8 cellular contexts compared by ENCODE assay signal in genomic region chr6:43076928-43077809, GRCh38. TPM values are rescaled to one million over a fixed set of nuclear protein-coding genes. Genes with fewer than 3 reads are reported as not detected.
DNase-seq lines count a peak whose midpoint lies in the region; ATAC-seq and TF ChIP-seq lines count a peak whose summit lies in the region.

No MANE protein-coding gene starts in this region.

- H3K9me3 ChIP-seq in mammary epithelial cell (replicated peaks; ENCODE audit: insufficient read depth, low read length) = no peaks in the 10 kb centered on the region
- H3K9me3 ChIP-seq in right lobe of liver = no peaks in the 10 kb centered on the region
- H3K9me3 ChIP-seq in transverse colon = no peaks in the 10 kb centered on the region

- BruUV-seq in mammary epithelial cell (replicated peaks; lab: Mats Ljungman, UMichigan) = TSS peak; percentile 65

- CTCF ChIA-PET in mammary epithelial cell (lab: Charles Lee; ENCODE audit: low non-redundant PET) = no interaction called here

- dilution Hi-C loops in mammary epithelial cell (cut with HindIII; ENCODE audit: low sequenced_read_pairs) = no loop called here

- no peaks in the 10 kb centered on the region for H3K27me3 ChIP-seq in mammary epithelial cell (ENCODE audit: insufficient read depth, low read length)
- H3K27me3 ChIP-seq in right lobe of liver = no peaks in the 10 kb centered on the region
- H3K27me3 ChIP-seq in transverse colon = peaks cover 13% of the 10 kb centered on the region

- H3K4me1 ChIP-seq in mammary epithelial cell (ENCODE audit: insufficient read depth, low read length) = peaks cover 17% of the 10 kb centered on the region
- peaks cover 0 to 5% (median under 1%) of the 10 kb centered on the region in 4 donors for H3K4me1 ChIP-seq in right lobe of liver
- H3K4me1 ChIP-seq in transverse colon = peaks cover 0 to 17% (median 10%) of the 10 kb centered on the region in 4 donors

- DNase-seq in EH (ENCODE audit: low read depth) (peak; percentile 67), NCI-H1694 treated with DMSO at 0.1 percent for 48 hours (lab: John Stamatoyannopoulos, UW) (peak; percentile 15), mammary epithelial cell (peak; percentile 67), right lobe of liver (no peak), transverse colon (no peak), epidermal melanocyte (ENCODE audit: insufficient read length, low spot score) (no peak), putamen (ENCODE audit: low spot score) (no peak)

- TF ChIP-seq POLR2A in right lobe of liver (IDR thresholded peaks at IDR 0.05) = no peak
- TF ChIP-seq POLR2A in transverse colon (IDR thresholded peaks at IDR 0.05) = no peak

- WGBS in mammary epithelial cell (ENCODE audit: low coverage, missing lambda C conversion rate) = 1% methylated on average over 25 of the region's 40 CpGs
- WGBS in right lobe of liver (ENCODE audit: insufficient coverage, low coverage, low lambda C conversion rate, missing lambda C conversion rate) = 28% methylated on average over 27 of the region's 40 CpGs
- WGBS in transverse colon (ENCODE audit: low coverage in 1 of 2), 2 donors = 0 to 8% methylated on average over 4 to 40 of the region's 40 CpGs

- H4K20me1 ChIP-seq in mammary epithelial cell (ENCODE audit: insufficient read depth, low read length) = no peaks in the 10 kb centered on the region

- H3K79me2 ChIP-seq in mammary epithelial cell (ENCODE audit: insufficient read depth, low read length) = peaks cover 59% of the 10 kb centered on the region

- TF ChIP-seq CTCF in mammary epithelial cell (conservative IDR thresholded peaks at IDR 0.05 in 1 of 2, IDR thresholded peaks at IDR 0.05 in 1 of 2; ENCODE audit: extremely low read depth in 1 of 2, insufficient read depth in 1 of 2, low read depth in 1 of 2, low read length in 2 of 2) = no peak
- no peak for TF ChIP-seq CTCF in right lobe of liver (IDR thresholded peaks at IDR 0.05)
- TF ChIP-seq CTCF in transverse colon (IDR thresholded peaks at IDR 0.05) = no peak

- H3K36me3 ChIP-seq in mammary epithelial cell (ENCODE audit: insufficient read depth, low read length) (no peaks in the 10 kb centered on the region), right lobe of liver (peaks cover 0 to 19% (median 7%) of the 10 kb centered on the region in 4 donors), transverse colon (peaks cover 0 to 14% (median 0%) of the 10 kb centered on the region in 4 donors)

- H3K9ac ChIP-seq in mammary epithelial cell (ENCODE audit: insufficient read depth, low read length) = peak overlapping the region; percentile 91

- no peak for TF ChIP-seq EP300 in transverse colon (IDR thresholded peaks at IDR 0.05; ENCODE audit: low read depth)

- ATAC-seq in right lobe of liver (no peak), GM21528 (IDR thresholded peaks at IDR 0.05; ENCODE audit: low FRiP score, unreplicated experiment) (no peak)

- peak overlapping the region; percentile 89 for H2AFZ ChIP-seq in mammary epithelial cell (ENCODE audit: low read depth, low read length)

- H3K27ac ChIP-seq in mammary epithelial cell (ENCODE audit: insufficient read depth, low read depth, low read length) (peak overlapping the region; percentile 75), right lobe of liver (no peak overlapping the region), transverse colon (peak overlapping the region; percentile 48 to 69 (median 49))

- intact Hi-C loops in mammary epithelial cell (cut with micrococcal nuclease) (loop anchor here (1.0 to 2.0 kb wide), 3 partner anchors 12 to 66 kb away; no protein-coding TSS in a partner anchor), right lobe of liver (cut with DNase I) (no loop called here), transverse colon (cut with DNase I; ENCODE audit: low total_unique reads) (loop anchor here (5.0 kb wide), 1 partner anchor 65 kb away; no protein-coding TSS in a partner anchor)

- H3K4me3 ChIP-seq in mammary epithelial cell (replicated peaks in 1 of 3; ENCODE audit: insufficient read depth in 1 of 3, low read depth in 2 of 3, low read length in 3 of 3) = peak overlapping the region; percentile 92 to 94 (median 94)
- peak overlapping the region; percentile 32 to 47 (median 38) for H3K4me3 ChIP-seq in right lobe of liver
- H3K4me3 ChIP-seq in transverse colon = peak overlapping the region; percentile 25 to 60 (median 46)

- in situ Hi-C loops in mammary epithelial cell (cut with MboI; ENCODE audit: low sequenced_read_pairs in 2 of 2) = loop anchor here (5.0 kb wide), 2 partner anchors 45 to 50 kb away; no protein-coding TSS in a partner anchor
- in situ Hi-C loops in transverse colon (cut with MboI; ENCODE audit: low pct_ligation_motif_present in 1 of 4, low pct_unique_long_range_greater_than_20kb in 1 of 4, low sequenced_read_pairs in 3 of 4) = no loop called here

- peak overlapping the region; percentile 90 for H3K4me2 ChIP-seq in mammary epithelial cell (ENCODE audit: insufficient read depth, low read depth, low read length)

RNA-seq across cellular contexts. Expression of gene PTK7, which starts 1.1 kb away (rescaled TPM):
- 100 to 1,000 TPM; 141 to 277 TPM for total RNA-seq in mammary epithelial cell
- polyA plus RNA-seq in mammary epithelial cell = 124 TPM
- 118 TPM for polyA minus RNA-seq in mammary epithelial cell
- total RNA-seq in right lobe of liver = 1 to 10 TPM in 3 of 6 experiments, under 1 TPM in 3; 0.55 to 1.8 (median 0.99) TPM
- total RNA-seq in transverse colon = 10 to 100 TPM in 1 of 4 donors, 1 to 10 TPM in 3; 2.2 to 34.6 (median 6.0) TPM

RNA-seq across cellular contexts. Expression of gene KLC4, which starts 17.7 kb away (rescaled TPM):
- total RNA-seq in mammary epithelial cell = 10 to 100 TPM; 17.5 to 20.2 TPM
- 9.3 TPM for polyA plus RNA-seq in mammary epithelial cell
- 1.9 TPM for polyA minus RNA-seq in mammary epithelial cell
- 100 to 1,000 TPM in 1 of 6 experiments, 10 to 100 TPM in 5; 45.8 to 134 (median 65.0) TPM for total RNA-seq in right lobe of liver
- 100 to 1,000 TPM in 3 of 4 donors, 10 to 100 TPM in 1; 91.9 to 296 (median 159) TPM for total RNA-seq in transverse colon

RNA-seq across cellular contexts. Expression of gene MRPL2, which starts 17.9 kb away (rescaled TPM):
- 10 to 100 TPM; 13.3 to 75.2 TPM for total RNA-seq in mammary epithelial cell
- polyA plus RNA-seq in mammary epithelial cell = 41.3 TPM
- polyA minus RNA-seq in mammary epithelial cell = 26.7 TPM
- 10 to 100 TPM; 41.6 to 63.1 (median 60.4) TPM for total RNA-seq in right lobe of liver
- 10 to 100 TPM in 3 of 4 donors, 1 to 10 TPM in 1; 5.8 to 54.2 (median 34.3) TPM for total RNA-seq in transverse colon

RNA-seq across cellular contexts. Expression of gene CUL7, which starts 23.5 kb away (rescaled TPM):
- total RNA-seq in mammary epithelial cell (10 to 100 TPM; 21.5 to 31.5 TPM), right lobe of liver (10 to 100 TPM in 1 of 6 experiments, 1 to 10 TPM in 5; 6.5 to 12.7 (median 8.8) TPM), transverse colon (10 to 100 TPM; 13.0 to 29.3 (median 15.7) TPM)
- polyA plus RNA-seq in mammary epithelial cell = 11.2 TPM
- polyA minus RNA-seq in mammary epithelial cell = 29.0 TPM

RNA-seq across cellular contexts. Expression of gene RRP36, which starts 55.7 kb away (rescaled TPM):
- 10 to 100 TPM; 61.0 to 85.0 TPM for total RNA-seq in mammary epithelial cell
- 82.8 TPM for polyA plus RNA-seq in mammary epithelial cell
- 40.5 TPM for polyA minus RNA-seq in mammary epithelial cell
- total RNA-seq in right lobe of liver = 10 to 100 TPM; 21.8 to 45.0 (median 23.3) TPM
- total RNA-seq in transverse colon = 100 to 1,000 TPM in 1 of 4 donors, 10 to 100 TPM in 3; 32.2 to 200 (median 40.5) TPM

Comparison
In these comparisons a context has a peak if more than half of its experiments do, and no peak if none do; other contexts are left out.
1. DNase-seq: peak in EH (single experiment), NCI-H1694 treated with DMSO at 0.1 percent for 48 hours (single experiment) and mammary epithelial cell (single experiment); none in right lobe of liver (0 of 3), transverse colon (single experiment), epidermal melanocyte (single experiment) and putamen (single experiment).
2. H3K27ac ChIP-seq: peak in mammary epithelial cell (single experiment) and transverse colon (4 of 4); none in right lobe of liver (0 of 3).
3. H3K4me3 ChIP-seq: peak in every context shown above with its lines; median percentile 94 in mammary epithelial cell; 46 in transverse colon; 38 in right lobe of liver.
4. in situ Hi-C loops: an anchor here in mammary epithelial cell (5.0 kb wide); none called in transverse colon.
5. intact Hi-C loops: an anchor here in mammary epithelial cell (1.0 to 2.0 kb wide) and transverse colon (5.0 kb wide); none called in right lobe of liver.